Comparison of ENCODE assay signal across 25 cellular contexts in genomic region chr7:20506175-20506574, GRCh38.
"Had no signal": no experiment of that assay in that cellular context is flagged by ENCODE, and none has a peak within 500 bp of the region (broad histone marks: within the 10 kb centered on the region; RNA-seq: fewer than 3 reads in every experiment).

No MANE protein-coding gene starts in this region.

- H3K4me3 ChIP-seq: coronary artery, dorsolateral prefrontal cortex, esophagus squamous epithelium, gastrocnemius medialis, heart right ventricle, left lung, lower lobe of right lung had no signal

- H3K9me3 ChIP-seq: esophagus squamous epithelium, gastrocnemius medialis, lower lobe of right lung had no signal

- H3K27ac ChIP-seq: coronary artery, dorsolateral prefrontal cortex, esophagus squamous epithelium, gastrocnemius medialis, heart right ventricle, left lung, lower lobe of right lung had no signal

- H3K4me1 ChIP-seq: esophagus squamous epithelium, gastrocnemius medialis, lower lobe of right lung had no signal

- H3K27me3 ChIP-seq: dorsolateral prefrontal cortex, gastrocnemius medialis, heart right ventricle, left lung had no signal

- ATAC-seq: esophagus mucosa; gastrocnemius medialis; heart right ventricle; left cardiac atrium; left lung; left ventricle myocardium superior; lower lobe of right lung; naive thymus-derived CD4-positive, alpha-beta T cell had no signal

- H3K36me3 ChIP-seq: esophagus squamous epithelium, gastrocnemius medialis, heart right ventricle, left lung, lower lobe of right lung had no signal

- DNase-seq: dermis blood vessel endothelial cell; dorsolateral prefrontal cortex; effector CD4-positive, alpha-beta T cell; effector memory CD4-positive, alpha-beta T cell; erythroblast; esophagus squamous epithelium; foreskin fibroblast; foreskin melanocyte; gastrocnemius medialis; glutamatergic neuron; head of caudate nucleus; heart right ventricle; hippocampal formation; left cardiac atrium; left lung; left ventricle myocardium superior; lower lobe of right lung; mesenchymal stem cell; midbrain; naive thymus-derived CD4-positive, alpha-beta T cell had no signal

- FAIRE-seq: colon, islet of Langerhans, keratinocyte had no signal
